Comparison of ENCODE assay signal across 2 cellular contexts in genomic region chr6:112200185-112200914, GRCh38. TPM values are rescaled to one million over a fixed set of nuclear protein-coding genes. Genes with fewer than 3 reads are reported as not detected.
"Had no signal": no experiment of that assay in that cellular context is flagged by ENCODE, and none has a peak within 500 bp of the region (broad histone marks: within the 10 kb centered on the region; RNA-seq: fewer than 3 reads in every experiment).

No MANE protein-coding gene starts in this region.

RNA-seq across cellular contexts. Expression of gene LAMA4, which starts 54.0 kb away (rescaled TPM):
- total RNA-seq: HepG2, HT-29 had no signal
